ENCODE assay signal across 10 cellular contexts in genomic region chr6:41636803-41637178, GRCh38. TPM values are rescaled to one million over a fixed set of nuclear protein-coding genes. Genes with fewer than 3 reads are reported as not detected.
A peak's percentile ranks its signal among the peaks of the same experiment; 100 is the strongest.
DNase-seq lines count a peak whose midpoint lies in the region; FAIRE-seq and TF ChIP-seq lines count a peak whose summit lies in the region.
"Had no signal": no experiment of that assay in that cellular context is flagged by ENCODE, and none has a peak within 500 bp of the region (broad histone marks: within the 10 kb centered on the region; RNA-seq: fewer than 3 reads in every experiment).

No MANE protein-coding gene starts in this region.

- H3K27me3 Mint-ChIP-seq in brain: peaks cover 68% of the 10 kb centered on the region
- H3K27me3 Mint-ChIP-seq in activated CD4-positive, alpha-beta T cell treated with anti-CD3 and anti-CD28 coated beads, Interleukin-2, amount 10 ng/mL, durations not matched to agents 24 days and 14 days: peaks cover 71% of the 10 kb centered on the region

- H3K9me3 Mint-ChIP-seq in brain: peaks cover 0 to 6% (median 0%) of the 10 kb centered on the region in 5 experiments
- H3K9me3 Mint-ChIP-seq in activated CD4-positive, alpha-beta T cell treated with anti-CD3 and anti-CD28 coated beads, Interleukin-2, amount 10 ng/mL, durations not matched to agents 24 days and 14 days: no peaks in the 10 kb centered on the region

- H3K4me3 ChIP-seq in keratinocyte (ENCODE audit: control insufficient read depth in 2 of 3, extremely low read depth in 1 of 3, insufficient read depth in 2 of 3, low read depth in 1 of 3, low read length in 3 of 3) (peak overlapping the region; percentile 79 to 89 (median 86)), stomach (peak overlapping the region; percentile 45 to 60 (median 48))

- H3K27ac ChIP-seq in keratinocyte (ENCODE audit: control insufficient read depth, insufficient read depth, low read length): peak overlapping the region; percentile 90
- peak overlapping the region in 4 of 5 donors; percentile 20 to 67 (median 60) for H3K27ac ChIP-seq in stomach

- in situ Hi-C loops in GM13976 (cut with MboI; ENCODE audit: low sequenced_read_pairs, unreplicated experiment): no loop called here

- no peak for TF ChIP-seq EP300 in stomach (IDR thresholded peaks at IDR 0.05)

- peak; percentile 74 for FAIRE-seq in keratinocyte (lab: Jason Lieb, UNC)

- H2AFZ ChIP-seq in keratinocyte (ENCODE audit: control insufficient read depth, low read length): peak overlapping the region; percentile 78

- no peak for TF ChIP-seq POLR2A in stomach (IDR thresholded peaks at IDR 0.05)

- intact Hi-C loops in stomach (cut with DNase I; ENCODE audit: low total_unique reads): no loop called here
- intact Hi-C loops in activated CD4-positive, alpha-beta T cell treated with anti-CD3 and anti-CD28 coated beads, Interleukin-2, amount 10 ng/mL, durations not matched to agents 24 days and 14 days (cut with micrococcal nuclease): no loop called here

- no peaks in the 10 kb centered on the region for H3K9me1 ChIP-seq in keratinocyte (ENCODE audit: control insufficient read depth, extremely low read depth, insufficient read depth, low read length)

- H3K9ac ChIP-seq in keratinocyte (ENCODE audit: control insufficient read depth, extremely low read depth, insufficient read depth, low read length): peak overlapping the region; percentile 93

- peaks cover 72% of the 10 kb centered on the region for H3K4me1 Mint-ChIP-seq in brain
- H3K4me1 Mint-ChIP-seq in activated CD4-positive, alpha-beta T cell treated with anti-CD3 and anti-CD28 coated beads, Interleukin-2, amount 10 ng/mL, durations not matched to agents 24 days and 14 days: no peaks in the 10 kb centered on the region

- peaks cover 36% of the 10 kb centered on the region for H3K79me2 ChIP-seq in keratinocyte (ENCODE audit: control insufficient read depth, insufficient read depth, low read length)

- H3K27me3 ChIP-seq in keratinocyte (ENCODE audit: control insufficient read depth, extremely low read depth, insufficient read depth, low read length): no peaks in the 10 kb centered on the region
- peaks cover 7 to 64% (median 28%) of the 10 kb centered on the region in 3 donors for H3K27me3 ChIP-seq in stomach

- H3K36me3 Mint-ChIP-seq in brain: no peaks in the 10 kb centered on the region
- H3K36me3 Mint-ChIP-seq in activated CD4-positive, alpha-beta T cell treated with anti-CD3 and anti-CD28 coated beads, Interleukin-2, amount 10 ng/mL, durations not matched to agents 24 days and 14 days (ENCODE audit: low read depth): no peaks in the 10 kb centered on the region

- H3K9me3 ChIP-seq in keratinocyte (ENCODE audit: control insufficient read depth, low read depth, low read length) (no peaks in the 10 kb centered on the region), stomach (no peaks in the 10 kb centered on the region)

- dilution Hi-C loops in keratinocyte (cut with MboI; ENCODE audit: extremely low pct_ligation_motif_present, low sequenced_read_pairs): no loop called here

- peak overlapping the region; percentile 44 to 74 (median 60) for H3K4me3 Mint-ChIP-seq in brain
- no peak overlapping the region for H3K4me3 Mint-ChIP-seq in activated CD4-positive, alpha-beta T cell treated with anti-CD3 and anti-CD28 coated beads, Interleukin-2, amount 10 ng/mL, durations not matched to agents 24 days and 14 days

- peak overlapping the region in 2 of 5 experiments; percentile 18 to 62 for H3K27ac Mint-ChIP-seq in brain
- H3K27ac Mint-ChIP-seq in activated CD4-positive, alpha-beta T cell treated with anti-CD3 and anti-CD28 coated beads, Interleukin-2, amount 10 ng/mL, durations not matched to agents 24 days and 14 days: no peak overlapping the region

- H3K4me2 ChIP-seq in keratinocyte (ENCODE audit: control insufficient read depth, extremely low read depth, insufficient read depth, low read depth, low read length): peak overlapping the region; percentile 74

- H3K4me1 ChIP-seq in keratinocyte (ENCODE audit: control insufficient read depth, extremely low read depth, insufficient read depth, low read length) (peaks cover 29% of the 10 kb centered on the region), stomach (peaks cover 24 to 38% (median 29%) of the 10 kb centered on the region in 4 donors)

- no peak for TF ChIP-seq CTCF in brain (conservative IDR thresholded peaks at IDR 0.05)
- TF ChIP-seq CTCF in keratinocyte (optimal IDR thresholded peaks at IDR 0.05 in 1 of 3, IDR thresholded peaks at IDR 0.05 in 1 of 3, conservative IDR thresholded peaks at IDR 0.05 in 1 of 3; ENCODE audit: extremely low read depth in 1 of 3, insufficient read depth in 2 of 3, low read length in 3 of 3): no peak
- no peak for TF ChIP-seq CTCF in stomach (IDR thresholded peaks at IDR 0.05)
- no peak for TF ChIP-seq CTCF in GM13976 (IDR thresholded peaks at IDR 0.05; ENCODE audit: borderline replicate concordance, control extremely low read depth, extremely low read depth, insufficient read depth, missing control alignments)

- DNase-seq in HK-2 (ENCODE audit: unreplicated experiment) (peak; percentile 56), keratinocyte (ENCODE audit: low read depth, low spot score) (peak; percentile 60), stomach (peak; percentile 82), SHP77 treated with DMSO at 0.1 percent for 48 hours (lab: John Stamatoyannopoulos, UW) (no peak), GM13976 (ENCODE audit: low spot score) (no peak)
- no peak for DNase-seq in activated CD4-positive, alpha-beta T cell treated with anti-CD3 and anti-CD28 coated beads, Interleukin-2, amount 10 ng/mL, durations not matched to agents 24 days and 14 days
- DNase-seq in stimulated activated CD4-positive, alpha-beta T cell treated with anti-CD3 and anti-CD28 coated beads, Interleukin-4, amount 100 ng/mL, for 24 hours: no peak

- H3K36me3 ChIP-seq in keratinocyte (ENCODE audit: control insufficient read depth in 2 of 2, extremely low read depth in 1 of 2, insufficient read depth in 2 of 2, low read length in 2 of 2) (peaks cover 13 to 14% of the 10 kb centered on the region in 2 experiments), stomach (no peaks in the 10 kb centered on the region)

- 17 to 60% (median 19%) methylated on average over 13 to 30 of the region's 30 CpGs for WGBS in stomach, 5 donors

- H4K20me1 ChIP-seq in keratinocyte (ENCODE audit: control insufficient read depth, extremely low read depth, insufficient read depth, low read length): peaks cover 7% of the 10 kb centered on the region

RNA-seq across cellular contexts. Expression of gene MDFI, which starts 1.5 kb away (rescaled TPM):
- 3.8 TPM for polyA plus RNA-seq in brain (ENCODE audit: insufficient read depth, low read depth, low replicate concordance)
- polyA plus RNA-seq in keratinocyte: 60.1 to 104 TPM (median 76.2 TPM) in 3 replicates
- polyA plus RNA-seq in keratinocyte (2011; ENCODE audit: low read depth): 11.8 TPM
- 51.0 and 110 TPM in 2 replicates for polyA plus RNA-seq in keratinocyte (2011; cell fraction: cytosol; rRNA removed)
- 108 and 157 TPM in 2 replicates for polyA plus RNA-seq in keratinocyte (2011; cell fraction: nucleus; rRNA removed)
- 37.2 and 90.1 TPM in 2 replicates for polyA plus RNA-seq in keratinocyte (2012; ENCODE audit: low replicate concordance)
- polyA minus RNA-seq in keratinocyte: 32.9 to 60.9 TPM (median 37.5 TPM) in 3 replicates
- polyA minus RNA-seq in keratinocyte (2011; cell fraction: cytosol; rRNA and poly(A)+ RNA removed): 109 TPM
- 32.3 and 41.4 TPM in 2 replicates for polyA minus RNA-seq in keratinocyte (2011; cell fraction: nucleus; rRNA and poly(A)+ RNA removed)
- 1 to 10 TPM in 4 of 5 donors, not detected in 1; 4.1 to 8.3 (median 6.6) TPM for total RNA-seq in stomach
- 10 to 100 TPM in 2 of 3 donors, 1 to 10 TPM in 1; 3.7 to 17.2 (median 14.9) TPM for polyA plus RNA-seq in stomach
- total RNA-seq in activated CD4-positive, alpha-beta T cell treated with anti-CD3 and anti-CD28 coated beads, Interleukin-2, amount 10 ng/mL, durations not matched to agents 24 days and 14 days: not detected in 2 replicates
- total RNA-seq: myocyte; T-helper 2 cell treated with Interferon-gamma antibody and Interleukin-4, amounts not matched to agents 100 ng/mL and 5 ng/mL, for 36 hours had no signal

Comparison
In these comparisons a context has a peak if more than half of its experiments do, and no peak if none do; other contexts are left out.
1. DNase-seq: peak in HK-2 (single experiment), keratinocyte (single experiment) and stomach (single experiment); none in SHP77 treated with DMSO at 0.1 percent for 48 hours (single experiment), GM13976 (single experiment), activated CD4-positive, alpha-beta T cell treated with anti-CD3 and anti-CD28 coated beads, Interleukin-2, amount 10 ng/mL, durations not matched to agents 24 days and 14 days (single experiment) and stimulated activated CD4-positive, alpha-beta T cell treated with anti-CD3 and anti-CD28 coated beads, Interleukin-4, amount 100 ng/mL, for 24 hours (single experiment).